In the genomic region with DNA sequence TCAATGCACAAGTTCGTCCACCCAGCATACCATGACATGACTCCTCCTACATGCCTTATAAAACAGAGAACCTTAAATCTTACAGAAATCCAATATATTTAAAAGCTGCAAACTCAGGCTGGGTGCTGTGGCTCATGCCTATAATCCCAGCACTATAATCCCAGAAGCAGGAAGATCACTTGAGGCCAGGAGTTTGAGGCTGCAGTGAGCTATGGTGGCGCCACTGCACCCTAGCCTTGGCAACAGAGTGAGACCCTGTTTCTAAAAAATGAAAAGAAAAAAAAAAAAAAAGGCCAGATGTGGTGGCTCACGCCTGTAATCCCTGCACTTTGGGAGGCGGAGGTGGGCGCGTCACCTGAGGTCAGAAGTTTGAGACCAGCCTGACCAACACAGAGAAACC, we compare ENCODE assay signal across 14 cellular contexts.
DNase-seq lines count a peak whose midpoint lies in the region; ATAC-seq and TF ChIP-seq lines count a peak whose summit lies in the region.
"Had no signal": no experiment of that assay in that cellular context is flagged by ENCODE, and none has a peak within 500 bp of the region (broad histone marks: within the 10 kb centered on the region; RNA-seq: fewer than 3 reads in every experiment).

No MANE protein-coding gene starts in this region.

- CTCF ChIA-PET in CD8-positive, alpha-beta memory T cell (lab: Charles Lee), result interaction anchor here (2.2 kb wide), 1 partner anchor 85 kb away, joined by 5 read pairs; no protein-coding TSS in a partner anchor

- no CpG with 5 or more reads among the region's 6 CpGs for WGBS in H9 (ENCODE audit: extremely low coverage, insufficient read length, low lambda C conversion rate)

- H3K9me3 ChIP-seq in CD8-positive, alpha-beta memory T cell (ENCODE audit: low read length), result no peaks in the 10 kb centered on the region
- H3K9me3 ChIP-seq in H9 (ENCODE audit: control insufficient read depth, low read depth, low read length), result no peaks in the 10 kb centered on the region
- H3K9me3 ChIP-seq: A549 had no signal

- H3K27me3 Mint-ChIP-seq in CD8-positive, alpha-beta memory T cell, result no peaks in the 10 kb centered on the region
- H3K27me3 Mint-ChIP-seq in H9 (ENCODE audit: low read depth), result no peaks in the 10 kb centered on the region
- H3K27me3 Mint-ChIP-seq in effector memory CD8-positive, alpha-beta T cell, result no peaks in the 10 kb centered on the region
- H3K27me3 Mint-ChIP-seq in nephron progenitor cell (ENCODE audit: low read depth, poor library complexity), result no peaks in the 10 kb centered on the region
- H3K27me3 Mint-ChIP-seq: CD4-positive, CD25-positive, alpha-beta regulatory T cell had no signal

- ATAC-seq in effector memory CD8-positive, alpha-beta T cell (replicated peaks), result no peak
- ATAC-seq in GM18909 (IDR thresholded peaks at IDR 0.05; ENCODE audit: poor library complexity, unreplicated experiment), result no peak
- ATAC-seq: A549 had no signal

- no peak overlapping the region for H2AFZ ChIP-seq in H9 (ENCODE audit: low read length)

- POLR2A ChIA-PET in CD8-positive, alpha-beta memory T cell (lab: Charles Lee), result no interaction called here

- no peak overlapping the region for H3K4me3 Mint-ChIP-seq in CD8-positive, alpha-beta memory T cell
- H3K4me3 Mint-ChIP-seq in H9 (no peak overlapping the region), nephron progenitor cell (no peak overlapping the region)
- H3K4me3 Mint-ChIP-seq in effector memory CD8-positive, alpha-beta T cell, result no peak overlapping the region
- H3K4me3 Mint-ChIP-seq: CD4-positive, CD25-positive, alpha-beta regulatory T cell had no signal

- H3K36me3 ChIP-seq in CD8-positive, alpha-beta memory T cell (ENCODE audit: insufficient read depth, low read length), result peaks cover 49% of the 10 kb centered on the region

- H3K27me3 ChIP-seq in CD8-positive, alpha-beta memory T cell (ENCODE audit: insufficient read depth, low read length, poor library complexity, severe bottlenecking), result no peaks in the 10 kb centered on the region
- no peaks in the 10 kb centered on the region; the same call in 1 of the 2 replicates for H3K27me3 ChIP-seq in H9 (ENCODE audit: insufficient read depth, low read length)

- no peak overlapping the region for H4K91ac ChIP-seq in H9 (ENCODE audit: insufficient read length, low read depth, low read length)

- H3K9me3 Mint-ChIP-seq in CD8-positive, alpha-beta memory T cell, result no peaks in the 10 kb centered on the region
- H3K9me3 Mint-ChIP-seq in H9, result no peaks in the 10 kb centered on the region
- H3K9me3 Mint-ChIP-seq in effector memory CD8-positive, alpha-beta T cell, result no peaks in the 10 kb centered on the region
- H3K9me3 Mint-ChIP-seq in nephron progenitor cell, result peaks cover 7% of the 10 kb centered on the region
- H3K9me3 Mint-ChIP-seq: CD4-positive, CD25-positive, alpha-beta regulatory T cell had no signal

- peaks cover 23 to 87% (median 37%) of the 10 kb centered on the region in 3 donors for H3K36me3 Mint-ChIP-seq in CD8-positive, alpha-beta memory T cell
- H3K36me3 Mint-ChIP-seq in H9 (ENCODE audit: insufficient read depth in 1 of 3, low read depth in 3 of 3), result peaks cover 53 to 84% (median 78%) of the 10 kb centered on the region in 3 experiments; a peak in 6 of 7 replicates
- H3K36me3 Mint-ChIP-seq in effector memory CD8-positive, alpha-beta T cell (ENCODE audit: insufficient read depth), result peaks cover 68% of the 10 kb centered on the region
- peaks cover 81% of the 10 kb centered on the region for H3K36me3 Mint-ChIP-seq in nephron progenitor cell (ENCODE audit: low read depth)

- no peaks in the 10 kb centered on the region for H3K79me1 ChIP-seq in H9 (ENCODE audit: insufficient read depth, low read depth, low read length, poor library complexity, severe bottlenecking)

- no peak overlapping the region for H3K23ac ChIP-seq in H9 (ENCODE audit: insufficient read length, low read depth, low read length)

- no peak overlapping the region for H3K9ac ChIP-seq in H9 (ENCODE audit: extremely low read depth, insufficient read length, low read length)

- H3K4me1 Mint-ChIP-seq in CD8-positive, alpha-beta memory T cell, result peaks cover 29 to 39% (median 35%) of the 10 kb centered on the region in 3 donors
- H3K4me1 Mint-ChIP-seq in H9, result no peaks in the 10 kb centered on the region
- H3K4me1 Mint-ChIP-seq in effector memory CD8-positive, alpha-beta T cell (ENCODE audit: low read depth in 2 of 2), result peaks cover 28 to 54% of the 10 kb centered on the region in 2 donors
- peaks cover 6% of the 10 kb centered on the region for H3K4me1 Mint-ChIP-seq in nephron progenitor cell
- H3K4me1 Mint-ChIP-seq: CD4-positive, CD25-positive, alpha-beta regulatory T cell had no signal

- no peaks in the 10 kb centered on the region for H4K20me1 ChIP-seq in H9 (ENCODE audit: control insufficient read depth, insufficient read depth, insufficient read length)

- no peak overlapping the region for H3K4me2 ChIP-seq in H9 (ENCODE audit: insufficient read depth, insufficient read length, low read length)
- H3K4me2 ChIP-seq: A549 had no signal

- H3K79me2 ChIP-seq in H9 (ENCODE audit: insufficient read depth, low read length), result no peaks in the 10 kb centered on the region

- H4K8ac ChIP-seq in H9 (replicated peaks; ENCODE audit: insufficient read length, low read depth, low read length), result no peak overlapping the region

- peak; percentile 28; the same call in 1 of the 3 replicates for TF ChIP-seq CTCF in H9 (conservative IDR thresholded peaks at IDR 0.05)
- no peak for TF ChIP-seq CTCF in nephron progenitor cell (IDR thresholded peaks at IDR 0.05)

- no peak overlapping the region for H2BK5ac ChIP-seq in H9 (ENCODE audit: insufficient read length, low read length)

- H4K5ac ChIP-seq in H9 (ENCODE audit: insufficient read length, low read depth, low read length), result no peak overlapping the region

- no peak overlapping the region for H2BK120ac ChIP-seq in H9 (ENCODE audit: low read depth, low read length, poor library complexity, severe bottlenecking)

- H3K23me2 ChIP-seq in H9 (ENCODE audit: insufficient read length, low read depth, low read length, poor library complexity, severe bottlenecking), result no peaks in the 10 kb centered on the region

- H3T11ph ChIP-seq in H9 (ENCODE audit: low read length), result no peak overlapping the region

- no peak overlapping the region for H3K27ac ChIP-seq in CD8-positive, alpha-beta memory T cell (ENCODE audit: low read depth, low read length)
- no peak overlapping the region for H3K27ac ChIP-seq in H9 (ENCODE audit: insufficient read length, low read depth, low read length)
- H3K27ac ChIP-seq: A549, HL-60 had no signal

- H2BK15ac ChIP-seq in H9 (ENCODE audit: low read depth, low read length), result no peak overlapping the region

- H2BK20ac ChIP-seq in H9 (ENCODE audit: low read depth, low read length, poor library complexity, severe bottlenecking), result no peak overlapping the region

- no peak overlapping the region for H3K56ac ChIP-seq in H9 (ENCODE audit: insufficient read length, low read depth, low read length)

- H3K4me1 ChIP-seq in CD8-positive, alpha-beta memory T cell (ENCODE audit: insufficient read depth, low read length), result no peaks in the 10 kb centered on the region
- H3K4me1 ChIP-seq in H9 (ENCODE audit: insufficient read depth, low read length), result no peaks in the 10 kb centered on the region
- H3K4me1 ChIP-seq: A549 had no signal

- DNase-seq in CD8-positive, alpha-beta memory T cell, result no peak
- DNase-seq in H9 (no peak), nephron progenitor cell (no peak), T-helper 9 cell (no peak), DMS114 treated with DMSO at 0.1 percent for 48 hours (lab: John Stamatoyannopoulos, UW; ENCODE audit: unreplicated experiment) (no peak)
- DNase-seq in effector memory CD8-positive, alpha-beta T cell, result no peak
- DNase-seq: Calu3; CD4-positive, CD25-positive, alpha-beta regulatory T cell; DMS153; DMS79 treated with DMSO at 0.1 percent for 48 hours; EL had no signal

- no peak overlapping the region for H2BK12ac ChIP-seq in H9 (ENCODE audit: insufficient read length, low read depth, low read length)

- no peak overlapping the region for H3K18ac ChIP-seq in H9 (ENCODE audit: insufficient read length, low read depth, low read length)

- H3K4ac ChIP-seq in H9 (ENCODE audit: low read depth, low read length), result no peak overlapping the region

- H3K4me3 ChIP-seq in CD8-positive, alpha-beta memory T cell (ENCODE audit: low read length), result no peak overlapping the region
- H3K4me3 ChIP-seq: A549 had no signal

- peak overlapping the region in 5 of 8 donors; percentile 33 to 63 (median 51) for H3K27ac Mint-ChIP-seq in CD8-positive, alpha-beta memory T cell
- H3K27ac Mint-ChIP-seq in H9, result no peak overlapping the region
- peak overlapping the region; percentile 23 to 97 for H3K27ac Mint-ChIP-seq in effector memory CD8-positive, alpha-beta T cell
- H3K27ac Mint-ChIP-seq in nephron progenitor cell, result peak overlapping the region; percentile 48

- H2AK5ac ChIP-seq in H9 (ENCODE audit: insufficient read length, low read length), result no peak overlapping the region

- H3K14ac ChIP-seq in H9 (ENCODE audit: insufficient read depth, low read length), result no peak overlapping the region

Comparison
In these comparisons a context has a peak if more than half of its experiments do, and no peak if none do; other contexts are left out.
1. H3K27ac Mint-ChIP-seq: peak in CD8-positive, alpha-beta memory T cell (5 of 8), effector memory CD8-positive, alpha-beta T cell (2 of 2) and nephron progenitor cell (single experiment); none in H9 (0 of 3).